Comparison of ENCODE assay signal across 2 cellular contexts in genomic region chr17:66949501-66949900, GRCh38.
TF ChIP-seq lines count a peak whose summit lies in the region.

No MANE protein-coding gene starts in this region.

TF ChIP-seq in SK-N-SH, 30 proteins besides CTCF, POLR2A, EP300 and RAD21 (continued from another document):
- TF ChIP-seq REST (IDR thresholded peaks at IDR 0.05; ENCODE audit: low read depth, low read length) (peak; percentile 76; the same call in 1 of the 2 replicates), RXRA (IDR thresholded peaks at IDR 0.05; ENCODE audit: borderline replicate concordance, low read depth) (no peak), GATA2 (CRISPR knock-in tag; IDR thresholded peaks at IDR 0.05) (no peak), PBX3 (IDR thresholded peaks at IDR 0.05) (peak; percentile 21), NFIC (IDR thresholded peaks at IDR 0.05; ENCODE audit: borderline replicate concordance) (no peak; the same call in 1 of the 2 replicates), USF1 (IDR thresholded peaks at IDR 0.05; ENCODE audit: borderline replicate concordance, low read depth) (no peak), ELF1 (IDR thresholded peaks at IDR 0.05) (no peak)

TF ChIP-seq in SK-N-SH treated with all-trans-retinoic acid at 6 μM for 48 hours, 23 proteins besides CTCF, POLR2A, EP300 and RAD21 (continued from another document):
- TF ChIP-seq, protein P1, sequence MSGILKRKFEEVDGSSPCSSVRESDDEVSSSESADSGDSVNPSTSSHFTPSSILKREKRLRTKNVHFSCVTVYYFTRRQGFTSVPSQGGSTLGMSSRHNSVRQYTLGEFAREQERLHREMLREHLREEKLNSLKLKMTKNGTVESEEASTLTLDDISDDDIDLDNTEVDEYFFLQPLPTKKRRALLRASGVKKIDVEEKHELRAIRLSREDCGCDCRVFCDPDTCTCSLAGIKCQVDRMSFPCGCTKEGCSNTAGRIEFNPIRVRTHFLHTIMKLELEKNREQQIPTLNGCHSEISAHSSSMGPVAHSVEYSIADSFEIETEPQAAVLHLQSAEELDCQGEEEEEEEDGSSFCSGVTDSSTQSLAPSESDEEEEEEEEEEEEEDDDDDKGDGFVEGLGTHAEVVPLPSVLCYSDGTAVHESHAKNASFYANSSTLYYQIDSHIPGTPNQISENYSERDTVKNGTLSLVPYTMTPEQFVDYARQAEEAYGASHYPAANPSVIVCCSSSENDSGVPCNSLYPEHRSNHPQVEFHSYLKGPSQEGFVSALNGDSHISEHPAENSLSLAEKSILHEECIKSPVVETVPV (CRISPR knock-in tag; IDR thresholded peaks at IDR 0.05), result no peak
- TF ChIP-seq ZFP30 (CRISPR knock-in tag; IDR thresholded peaks at IDR 0.05), result no peak
